Comparison of ENCODE assay signal across 8 cellular contexts in the genomic region with DNA sequence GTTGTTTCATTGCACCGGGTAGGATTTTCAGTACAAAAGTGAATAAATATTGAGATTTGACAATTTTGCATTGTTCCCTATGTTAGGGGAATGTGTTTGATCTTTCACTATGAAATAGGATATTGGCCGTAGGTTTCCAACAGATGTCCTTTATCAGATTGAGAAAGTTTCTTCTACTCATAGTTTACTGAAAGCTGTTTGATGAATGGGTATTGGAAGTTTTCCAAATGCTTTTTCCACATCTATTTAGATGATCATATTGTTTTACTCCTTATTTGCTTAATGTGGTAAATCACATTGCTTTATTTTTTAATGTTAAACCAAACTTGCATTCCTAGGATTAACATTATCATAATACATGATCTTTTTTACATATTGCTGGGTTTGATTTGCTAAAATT.
"Had no signal": no experiment of that assay in that cellular context is flagged by ENCODE, and none has a peak within 500 bp of the region (broad histone marks: within the 10 kb centered on the region; RNA-seq: fewer than 3 reads in every experiment).

No MANE protein-coding gene starts in this region.

- H3K4me3 Mint-ChIP-seq: HFFc6 had no signal

- H3K36me3 ChIP-seq: HAP-1 had no signal

- FAIRE-seq: HTR-8/SVneo had no signal

- DNase-seq: GOT3, H7, HFFc6, IMR-90, KBM-7 had no signal

- H3K4me3 ChIP-seq: HAP-1 had no signal

- H3K9me3 ChIP-seq: HAP-1 had no signal

- H3K27ac Mint-ChIP-seq: HFFc6 had no signal

- H3K4me1 ChIP-seq: HAP-1 had no signal

- ATAC-seq: HCT116 had no signal
